ENCODE assay signal across 26 cellular contexts in genomic region chr19:35502751-35503150, GRCh38. TPM values are rescaled to one million over a fixed set of nuclear protein-coding genes. Genes with fewer than 3 reads are reported as not detected.
"Had no signal": no experiment of that assay in that cellular context is flagged by ENCODE, and none has a peak within 500 bp of the region (broad histone marks: within the 10 kb centered on the region; RNA-seq: fewer than 3 reads in every experiment).

No MANE protein-coding gene starts in this region.

- H3K4me1 ChIP-seq: esophagus squamous epithelium, lower lobe of right lung, right lobe of liver, tibial artery, upper lobe of right lung had no signal

- H3K4me3 Mint-ChIP-seq: effector memory CD8-positive, alpha-beta T cell; memory B cell; mesothelial cell of epicardium; natural killer cell; neural crest cell; stimulated activated memory B cell treated with anti-CD40 and anti-IgM and Interleukin-4, amounts not matched to agents 10 μg/mL and 1 μg/mL and 100 μg/mL, for 72 hours; stimulated activated naive CD8-positive, alpha-beta T cell treated with anti-CD3 and anti-CD28 coated beads, Interleukin-15, Interleukin-2, amounts not matched to agents 100 ng/mL and 50 ng/mL, for 24 hours had no signal

- H3K4me3 ChIP-seq: esophagus squamous epithelium, lower lobe of right lung, ovary, right lobe of liver, tibial artery, upper lobe of right lung, vagina had no signal

- H3K36me3 Mint-ChIP-seq: memory B cell; natural killer cell; stimulated activated memory B cell treated with anti-CD40 and anti-IgM and Interleukin-4, amounts not matched to agents 10 μg/mL and 1 μg/mL and 100 μg/mL, for 72 hours had no signal

- H3K9me3 Mint-ChIP-seq: effector memory CD8-positive, alpha-beta T cell; memory B cell; mesothelial cell of epicardium; natural killer cell; neural crest cell; stimulated activated memory B cell treated with anti-CD40 and anti-IgM and Interleukin-4, amounts not matched to agents 10 μg/mL and 1 μg/mL and 100 μg/mL, for 72 hours; stimulated activated naive CD8-positive, alpha-beta T cell treated with anti-CD3 and anti-CD28 coated beads, Interleukin-15, Interleukin-2, amounts not matched to agents 100 ng/mL and 50 ng/mL, for 24 hours had no signal

- DNase-seq: effector memory CD8-positive, alpha-beta T cell; esophagus squamous epithelium; foreskin fibroblast; head of caudate nucleus; hypothalamus; kidney glomerular epithelial cell; lower lobe of right lung; natural killer cell; ovary; right lobe of liver; stimulated activated CD4-positive, alpha-beta T cell treated with anti-CD3 and anti-CD28 coated beads, Interleukin-4, amount 100 ng/mL, for 1 hour; stimulated activated CD8-positive, alpha-beta memory T cell treated with anti-CD3 and anti-CD28 coated beads, Interleukin-4, amount 100 ng/mL, for 48 hours; tibial artery; upper lobe of right lung had no signal

- H3K9me3 ChIP-seq: esophagus squamous epithelium, lower lobe of right lung, ovary, right lobe of liver, tibial artery, upper lobe of right lung, vagina had no signal

- ATAC-seq: effector memory CD8-positive, alpha-beta T cell; left lobe of liver; lower lobe of right lung; natural killer cell; right lobe of liver; stimulated activated memory B cell treated with anti-CD40 and anti-IgM and Interleukin-4, amounts not matched to agents 10 μg/mL and 1 μg/mL and 100 μg/mL, for 72 hours; upper lobe of right lung had no signal

- H3K4me1 Mint-ChIP-seq: memory B cell; mesothelial cell of epicardium; natural killer cell; neural crest cell; stimulated activated memory B cell treated with anti-CD40 and anti-IgM and Interleukin-4, amounts not matched to agents 10 μg/mL and 1 μg/mL and 100 μg/mL, for 72 hours had no signal

- H3K27ac ChIP-seq: esophagus squamous epithelium, lower lobe of right lung, ovary, right lobe of liver, tibial artery, upper lobe of right lung, vagina had no signal

- H3K36me3 ChIP-seq: lower lobe of right lung, ovary, right lobe of liver, upper lobe of right lung, vagina had no signal

- H3K27me3 ChIP-seq: ovary, right lobe of liver, upper lobe of right lung, vagina had no signal

- H3K27ac Mint-ChIP-seq: memory B cell; mesothelial cell of epicardium; natural killer cell; stimulated activated memory B cell treated with anti-CD40 and anti-IgM and Interleukin-4, amounts not matched to agents 10 μg/mL and 1 μg/mL and 100 μg/mL, for 72 hours; stimulated activated naive CD8-positive, alpha-beta T cell treated with anti-CD3 and anti-CD28 coated beads, Interleukin-15, Interleukin-2, amounts not matched to agents 100 ng/mL and 50 ng/mL, for 24 hours had no signal

RNA-seq across cellular contexts. Expression of gene DMKN, which starts 10.7 kb away (rescaled TPM):
- total RNA-seq: neural crest cell had no signal

RNA-seq across cellular contexts. Expression of gene KRTDAP, which starts 12.5 kb away (rescaled TPM):
- total RNA-seq: epithelial cell of proximal tubule, left lobe of liver, mucosa of gallbladder, myocyte, natural killer cell, neural crest cell, posterior vena cava, right lobe of liver, upper lobe of right lung had no signal
- polyA plus RNA-seq: ovary had no signal

RNA-seq across cellular contexts. Expression of gene SBSN, which starts 25.4 kb away (rescaled TPM):
- total RNA-seq: epithelial cell of proximal tubule, left lobe of liver, lower lobe of right lung, mucosa of gallbladder, myocyte, natural killer cell, ovary, posterior vena cava, temporal lobe, upper lobe of right lung had no signal
- polyA plus RNA-seq: ovary had no signal

RNA-seq across cellular contexts. Expression of gene GAPDHS, which starts 30.5 kb away (rescaled TPM):
- total RNA-seq: epithelial cell of proximal tubule, esophagus squamous epithelium, left lobe of liver, lower lobe of right lung, mesothelial cell of epicardium, mucosa of gallbladder, myocyte, natural killer cell, neural crest cell, ovary, posterior vena cava, right lobe of liver, temporal lobe, upper lobe of right lung, vagina had no signal
- polyA plus RNA-seq: ovary had no signal
